ENCODE assay signal across 9 cellular contexts in genomic region chr14:64682173-64682710, GRCh38. TPM values are rescaled to one million over a fixed set of nuclear protein-coding genes. Genes with fewer than 3 reads are reported as not detected.
A peak's percentile ranks its signal among the peaks of the same experiment; 100 is the strongest.
DNase-seq lines count a peak whose midpoint lies in the region; ATAC-seq, FAIRE-seq and TF ChIP-seq lines count a peak whose summit lies in the region.
"Had no signal": no experiment of that assay in that cellular context is flagged by ENCODE, and none has a peak within 500 bp of the region (broad histone marks: within the 10 kb centered on the region; RNA-seq: fewer than 3 reads in every experiment).

No MANE protein-coding gene starts in this region.

- CTCF ChIA-PET in HCT116 (lab: Charles Lee) = interaction anchor here (1.0 to 1.9 kb wide), 3 partner anchors 9 to 209 kb away, joined by 4 to 7 read pairs (median 5); no protein-coding TSS in a partner anchor

- no peak for TF ChIP-seq POLR2A in HCT116 (IDR thresholded peaks at IDR 0.05; ENCODE audit: borderline replicate concordance, extremely low read depth, insufficient read depth, insufficient read length)

- POLR2A ChIA-PET in HCT116 (lab: Charles Lee) = interaction anchor here (1.2 kb wide), 1 partner anchor 10 kb away, joined by 4 read pairs; no protein-coding TSS in a partner anchor

- H3K9me2 ChIP-seq in HCT116 (ENCODE audit: insufficient read depth) = no peaks in the 10 kb centered on the region

- H3K4me1 ChIP-seq in HCT116 (ENCODE audit: control insufficient read depth in 1 of 2, insufficient read depth in 2 of 2, low read length in 2 of 2) = peaks cover 8 to 25% of the 10 kb centered on the region in 2 experiments; a peak in 3 of 4 replicates
- H3K4me1 ChIP-seq in keratinocyte (ENCODE audit: control insufficient read depth, extremely low read depth, insufficient read depth, low read length) = peaks cover 38% of the 10 kb centered on the region
- peaks cover 10% of the 10 kb centered on the region for H3K4me1 ChIP-seq in skeletal muscle satellite cell (ENCODE audit: control insufficient read depth, insufficient read depth, low read length)

- H3K27me3 ChIP-seq in HCT116 (ENCODE audit: insufficient read depth, low read length) (no peaks in the 10 kb centered on the region), keratinocyte (ENCODE audit: control insufficient read depth, extremely low read depth, insufficient read depth, low read length) (no peaks in the 10 kb centered on the region), skeletal muscle satellite cell (ENCODE audit: control insufficient read depth, insufficient read depth, low read length) (no peaks in the 10 kb centered on the region)

- TF ChIP-seq CTCF in HCT116 (IDR thresholded peaks at IDR 0.05 in 2 of 3, conservative IDR thresholded peaks at IDR 0.05 in 1 of 3; ENCODE audit: borderline replicate concordance in 1 of 3, insufficient read depth in 1 of 3, low read depth in 2 of 3, low read length in 2 of 3) = peak in 2 of 3 experiments; percentile 26; a peak in 1 of 6 replicates
- TF ChIP-seq CTCF in keratinocyte (optimal IDR thresholded peaks at IDR 0.05 in 1 of 3, IDR thresholded peaks at IDR 0.05 in 1 of 3, conservative IDR thresholded peaks at IDR 0.05 in 1 of 3; ENCODE audit: extremely low read depth in 1 of 3, insufficient read depth in 2 of 3, low read length in 3 of 3) = peak; percentile 56 to 67 (median 57)

- no peak for DNase-seq in HCT116 (ENCODE audit: low read depth, low spot score)
- peak; percentile 45 for DNase-seq in cerebellum (ENCODE audit: low spot score)
- DNase-seq in keratinocyte (ENCODE audit: low read depth, low spot score) = no peak
- DNase-seq in NCI-H510A treated with DMSO at 0.1 percent for 48 hours (lab: John Stamatoyannopoulos, UW) = no peak
- DNase-seq in NCI-H187 (lab: John Stamatoyannopoulos, UW) = no peak
- DNase-seq in KG1 (lab: John Stamatoyannopoulos, UW) = no peak

- peak overlapping the region; percentile 17; the same call in 1 of the 2 replicates for H3K9ac ChIP-seq in HCT116 (ENCODE audit: low read length)
- H3K9ac ChIP-seq in keratinocyte (ENCODE audit: control insufficient read depth, extremely low read depth, insufficient read depth, low read length) = peak overlapping the region; percentile 66
- peak overlapping the region; percentile 43 for H3K9ac ChIP-seq in skeletal muscle satellite cell (ENCODE audit: low read depth, low read length)

- peaks cover 3% of the 10 kb centered on the region for H3K9me1 ChIP-seq in keratinocyte (ENCODE audit: control insufficient read depth, extremely low read depth, insufficient read depth, low read length)

- peak overlapping the region; percentile 43 for H3K27ac ChIP-seq in HCT116 (ENCODE audit: low read depth, low read length)
- peak overlapping the region; percentile 91 for H3K27ac ChIP-seq in keratinocyte (ENCODE audit: control insufficient read depth, insufficient read depth, low read length)

- H3K79me2 ChIP-seq in HCT116 (ENCODE audit: insufficient read depth, low read length) (no peaks in the 10 kb centered on the region), keratinocyte (ENCODE audit: control insufficient read depth, insufficient read depth, low read length) (no peaks in the 10 kb centered on the region)

- H3K4me3 ChIP-seq in HCT116 (replicated peaks in 1 of 2; ENCODE audit: low read depth in 1 of 2, low read length in 2 of 2) = no peak overlapping the region
- peak overlapping the region in 1 of 3 experiments; percentile 17 for H3K4me3 ChIP-seq in keratinocyte (ENCODE audit: control insufficient read depth in 2 of 3, extremely low read depth in 1 of 3, insufficient read depth in 2 of 3, low read depth in 1 of 3, low read length in 3 of 3)
- H3K4me3 ChIP-seq in skeletal muscle satellite cell (ENCODE audit: low read length) = no peak overlapping the region
- H3K4me3 ChIP-seq: K562 had no signal

- ATAC-seq in HCT116 (peak; percentile 67), GM21717 (IDR thresholded peaks at IDR 0.05; ENCODE audit: unreplicated experiment) (no peak)

- H4K20me1 ChIP-seq in HCT116 (ENCODE audit: insufficient read depth) (no peaks in the 10 kb centered on the region), keratinocyte (ENCODE audit: control insufficient read depth, extremely low read depth, insufficient read depth, low read length) (no peaks in the 10 kb centered on the region)

- no TSS peak for BruUV-seq in HCT116 (replicated peaks; lab: Mats Ljungman, UMichigan)

- FAIRE-seq in keratinocyte (lab: Jason Lieb, UNC) = peak; percentile 93
- FAIRE-seq: K562 had no signal

- H3K36me3 ChIP-seq in HCT116 (ENCODE audit: control insufficient read depth in 1 of 2, insufficient read depth in 2 of 2, low read length in 2 of 2) = no peaks in the 10 kb centered on the region
- H3K36me3 ChIP-seq in keratinocyte (ENCODE audit: control insufficient read depth in 2 of 2, extremely low read depth in 1 of 2, insufficient read depth in 2 of 2, low read length in 2 of 2) = no peaks in the 10 kb centered on the region
- no peaks in the 10 kb centered on the region for H3K36me3 ChIP-seq in skeletal muscle satellite cell (ENCODE audit: insufficient read depth, low read length)

- intact Hi-C loops in HCT116 (cut with micrococcal nuclease) = no loop called here

- TF ChIP-seq RAD21 in HCT116 (IDR thresholded peaks at IDR 0.05; ENCODE audit: low read depth) = no peak

- RAD21 ChIA-PET in HCT116 (lab: Charles Lee; ENCODE audit: low non-redundant PET in 1 of 2, low total read pairs in 2 of 2, uncharacterized antibody in 2 of 2, unreplicated experiment in 2 of 2) = no interaction called here

- H3K4me2 ChIP-seq in HCT116 (ENCODE audit: low read length) = peak overlapping the region; percentile 36
- H3K4me2 ChIP-seq in keratinocyte (ENCODE audit: control insufficient read depth, extremely low read depth, insufficient read depth, low read depth, low read length) = peak overlapping the region; percentile 42
- no peak overlapping the region for H3K4me2 ChIP-seq in skeletal muscle satellite cell (ENCODE audit: low read length)

- H2AFZ ChIP-seq in HCT116 (ENCODE audit: low read depth, low read length, poor library complexity, severe bottlenecking) = peak overlapping the region; percentile 68
- peak overlapping the region; percentile 72 for H2AFZ ChIP-seq in keratinocyte (ENCODE audit: control insufficient read depth, low read length)

- H3K9me3 ChIP-seq in HCT116 (ENCODE audit: control insufficient read depth in 1 of 2, insufficient read depth in 1 of 2, low read depth in 1 of 2, low read length in 2 of 2) (no peaks in the 10 kb centered on the region), keratinocyte (ENCODE audit: control insufficient read depth, low read depth, low read length) (no peaks in the 10 kb centered on the region), skeletal muscle satellite cell (replicated peaks; ENCODE audit: low read length) (no peaks in the 10 kb centered on the region)

- dilution Hi-C loops in keratinocyte (cut with MboI; ENCODE audit: extremely low pct_ligation_motif_present, low sequenced_read_pairs) = no loop called here

TF ChIP-seq in HCT116, 20 proteins besides CTCF, POLR2A, EP300 and RAD21:
- TF ChIP-seq ZFX (IDR thresholded peaks at IDR 0.05) (peak; percentile 41; the same call in 1 of the 2 replicates), TCF7L2 (IDR thresholded peaks at IDR 0.05; ENCODE audit: borderline replicate concordance, extremely low read depth, insufficient read depth, insufficient read length) (no peak)

RNA-seq across cellular contexts. Expression of gene PLEKHG3, which starts 22.0 kb away (rescaled TPM):
- total RNA-seq in HCT116 (2021; ENCODE audit: unreplicated experiment) (55.6 TPM), cerebellum (5.9 TPM)
- 36.0 and 37.8 TPM in 2 replicates for polyA plus RNA-seq in HCT116 (2012)
- 71.0 to 89.1 TPM (median 73.2 TPM) in 3 replicates for polyA plus RNA-seq in keratinocyte
- polyA plus RNA-seq in keratinocyte (2011; ENCODE audit: low read depth) = 19.7 TPM
- polyA plus RNA-seq in keratinocyte (2011; cell fraction: cytosol; rRNA removed) = 49.2 and 65.2 TPM in 2 replicates
- polyA plus RNA-seq in keratinocyte (2011; cell fraction: nucleus; rRNA removed) = 171 and 186 TPM in 2 replicates
- 36.9 and 94.1 TPM in 2 replicates for polyA plus RNA-seq in keratinocyte (2012; ENCODE audit: low replicate concordance)
- polyA minus RNA-seq in keratinocyte = 96.2 to 104 TPM (median 102 TPM) in 3 replicates
- 107 TPM for polyA minus RNA-seq in keratinocyte (2011; cell fraction: cytosol; rRNA and poly(A)+ RNA removed)
- 103 and 143 TPM in 2 replicates for polyA minus RNA-seq in keratinocyte (2011; cell fraction: nucleus; rRNA and poly(A)+ RNA removed)
- 0.87 and 1.3 TPM in 2 replicates for total RNA-seq in skeletal muscle satellite cell (2012; rRNA removed)
